In genomic region chr4:173519130-173520101, GRCh38 we compare ENCODE assay signal across 17 cellular contexts. TPM values are rescaled to one million over a fixed set of nuclear protein-coding genes. Genes with fewer than 3 reads are reported as not detected.
DNase-seq lines count a peak whose midpoint lies in the region; ATAC-seq, FAIRE-seq and TF ChIP-seq lines count a peak whose summit lies in the region.
"Had no signal": no experiment of that assay in that cellular context is flagged by ENCODE, and none has a peak within 500 bp of the region (broad histone marks: within the 10 kb centered on the region; RNA-seq: fewer than 3 reads in every experiment).

No MANE protein-coding gene starts in this region.

- H3K27me3 ChIP-seq in liver (ENCODE audit: control insufficient read depth in 4 of 4, insufficient read depth in 4 of 4, low read length in 3 of 4), result peaks cover 2 to 29% (median 11%) of the 10 kb centered on the region in 4 donors
- peaks cover 14 to 85% of the 10 kb centered on the region in 2 experiments for H3K27me3 ChIP-seq in HepG2 (ENCODE audit: control insufficient read depth in 1 of 2, insufficient read depth in 2 of 2, low read length in 2 of 2)
- no peaks in the 10 kb centered on the region for H3K27me3 ChIP-seq in aorta (ENCODE audit: control insufficient read depth in 1 of 2, insufficient read depth in 2 of 2, low read length in 1 of 2)
- peaks cover 0 to 93% of the 10 kb centered on the region in 2 donors for H3K27me3 ChIP-seq in breast epithelium
- H3K27me3 ChIP-seq in body of pancreas, result peaks cover 0 to 10% of the 10 kb centered on the region in 2 donors
- H3K27me3 ChIP-seq: MG63 had no signal

- H3K36me3 Mint-ChIP-seq in naive B cell, result peaks cover 17 to 63% of the 10 kb centered on the region in 2 donors

- H3K27ac ChIP-seq in liver (ENCODE audit: low read depth in 1 of 2, low read length in 2 of 2) (peak overlapping the region; percentile 62 to 73), HepG2 (ENCODE audit: extremely low read length, insufficient read depth, low read length) (no peak overlapping the region), aorta (ENCODE audit: low read depth in 1 of 2, low read length in 2 of 2) (peak overlapping the region; percentile 38 to 81), breast epithelium (no peak overlapping the region), body of pancreas (no peak overlapping the region)
- H3K27ac ChIP-seq: lower lobe of right lung, psoas muscle had no signal

- H3K27me3 Mint-ChIP-seq in naive B cell, result peaks cover 75 to 95% (median 85%) of the 10 kb centered on the region in 3 donors

- no peak for TF ChIP-seq RAD21 in liver (IDR thresholded peaks at IDR 0.05)
- no peak for TF ChIP-seq RAD21 in HepG2 (CRISPR knock-in tag; IDR thresholded peaks at IDR 0.05)

- no peak for TF ChIP-seq EP300 in HepG2 (IDR thresholded peaks at IDR 0.05; ENCODE audit: low read depth in 2 of 2, low read length in 2 of 2)
- no peak for TF ChIP-seq EP300 in HepG2 (CRISPR knock-in tag; IDR thresholded peaks at IDR 0.05; ENCODE audit: borderline replicate concordance)

- CTCF ChIA-PET in HepG2 (lab: Yijun Ruan, JAX; ENCODE audit: low intra/inter-chr PET ratio, low total read pairs), result no interaction called here

- no peaks in the 10 kb centered on the region for H3K79me2 ChIP-seq in HepG2 (ENCODE audit: insufficient read depth, low read length)

- BruUV-seq in HepG2 (replicated peaks; lab: Mats Ljungman, UMichigan), result no TSS peak

- POLR2A ChIA-PET in HepG2 (lab: Yijun Ruan, JAX), result no interaction called here

- H3K27ac Mint-ChIP-seq in naive B cell, result peak overlapping the region in 2 of 6 donors; percentile 59 to 79
- H3K27ac Mint-ChIP-seq: activated B cell treated with CpG ODN at 0.5 μM for 24 hours had no signal

- no peak overlapping the region for H3K4me2 ChIP-seq in HepG2 (ENCODE audit: low read depth, low read length)

- no peaks in the 10 kb centered on the region for H3K9me3 ChIP-seq in liver (ENCODE audit: control insufficient read depth in 4 of 4, low read length in 3 of 4)
- H3K9me3 ChIP-seq in HepG2 (ENCODE audit: low read length), result no peaks in the 10 kb centered on the region
- no peaks in the 10 kb centered on the region for H3K9me3 ChIP-seq in aorta (ENCODE audit: control insufficient read depth, low read length)
- H3K9me3 ChIP-seq in breast epithelium, result no peaks in the 10 kb centered on the region
- H3K9me3 ChIP-seq in body of pancreas, result no peaks in the 10 kb centered on the region
- H3K9me3 ChIP-seq: lower lobe of right lung, MG63, psoas muscle had no signal

- H3K4me3 ChIP-seq in liver (ENCODE audit: low read depth in 1 of 3, low read length in 3 of 3) (no peak overlapping the region), HepG2 (replicated peaks in 1 of 3; ENCODE audit: insufficient read depth in 1 of 3, low read depth in 2 of 3, low read length in 3 of 3) (no peak overlapping the region), fibroblast of the aortic adventitia (ENCODE audit: low read depth, low read length) (peak overlapping the region; percentile 38), aorta (ENCODE audit: low read length in 2 of 2) (peak overlapping the region in 1 of 2 donors; percentile 13), breast epithelium (peak overlapping the region in 1 of 3 donors; percentile 46), body of pancreas (no peak overlapping the region)
- H3K4me3 ChIP-seq: lower lobe of right lung, MG63, psoas muscle had no signal

- no peak for FAIRE-seq in HepG2 (lab: Jason Lieb, UNC)
- FAIRE-seq: G401.6 had no signal

- no peak for DNase-seq in HepG2 (ENCODE audit: low spot score)
- peak; percentile 58 for DNase-seq in fibroblast of the aortic adventitia (ENCODE audit: low read depth)
- no peak for DNase-seq in naive B cell
- no peak for DNase-seq in aorta
- DNase-seq in breast epithelium (ENCODE audit: low spot score in 2 of 2), result no peak
- DNase-seq in body of pancreas, result no peak
- no peak for DNase-seq in NCI-H2107 (lab: John Stamatoyannopoulos, UW)
- DNase-seq: activated B cell treated with CpG ODN at 0.5 μM for 24 hours; activated effector memory CD4-positive, alpha-beta T cell treated with anti-CD3 and anti-CD28 coated beads, Interleukin-2, amount 50 U/mL, for 16 hours; dermis blood vessel endothelial cell; lower lobe of right lung; MG63; NCI-H345; psoas muscle had no signal

- H2AFZ ChIP-seq in HepG2 (ENCODE audit: low read length), result no peak overlapping the region

- H3K9ac ChIP-seq in liver (ENCODE audit: low read depth in 1 of 2, low read length in 2 of 2) (no peak overlapping the region), HepG2 (ENCODE audit: insufficient read depth, low read depth, low read length) (no peak overlapping the region)

- H3K9me3 Mint-ChIP-seq in naive B cell, result peaks cover 11 to 63% (median 31%) of the 10 kb centered on the region in 7 donors

- intact Hi-C loops in HepG2 (cut with micrococcal nuclease; ENCODE audit: unreplicated experiment) (no loop called here), aorta (cut with DNase I) (no loop called here), breast epithelium (cut with DNase I; ENCODE audit: low total_unique reads) (no loop called here), body of pancreas (cut with DNase I) (no loop called here)

- ATAC-seq in HepG2, result no peak
- ATAC-seq in naive B cell (ENCODE audit: low read depth in 2 of 2), result no peak
- no peak for ATAC-seq in aorta (ENCODE audit: low FRiP score)
- ATAC-seq in body of pancreas, result no peak
- ATAC-seq: lower lobe of right lung, Panc1, psoas muscle had no signal

- 11% methylated on average over 31 of the region's 31 CpGs for WGBS in liver
- WGBS in HepG2 (ENCODE audit: low lambda C conversion rate), result 58% methylated on average over 25 of the region's 31 CpGs
- WGBS in aorta, 2 donors, result 72 to 87% methylated on average over 31 of the region's 31 CpGs
- WGBS in body of pancreas, 2 donors, result 37 to 40% methylated on average over 31 of the region's 31 CpGs

- peak overlapping the region; percentile 2 to 77 (median 50) for H3K4me3 Mint-ChIP-seq in naive B cell
- H3K4me3 Mint-ChIP-seq: activated B cell treated with CpG ODN at 0.5 μM for 24 hours had no signal

- H3K4me1 Mint-ChIP-seq in naive B cell, result peaks cover 17 to 28% (median 18%) of the 10 kb centered on the region in 3 donors

- in situ Hi-C loops in HepG2 (cut with HindIII; ENCODE audit: extremely low pct_ligation_motif_present, low pct_unique_long_range_greater_than_20kb), result no loop called here

- H3K4me1 ChIP-seq in liver (ENCODE audit: control insufficient read depth in 4 of 4, insufficient read depth in 4 of 4, low read length in 3 of 4) (peaks cover 6 to 20% (median 13%) of the 10 kb centered on the region in 4 donors), HepG2 (ENCODE audit: insufficient read depth, low read length) (no peaks in the 10 kb centered on the region), aorta (ENCODE audit: control insufficient read depth in 1 of 2, insufficient read depth in 2 of 2, low read length in 2 of 2) (no peaks in the 10 kb centered on the region), breast epithelium (no peaks in the 10 kb centered on the region), body of pancreas (peaks cover 14% of the 10 kb centered on the region)

- no peak for TF ChIP-seq POLR2A in HepG2 (IDR thresholded peaks at IDR 0.05; ENCODE audit: insufficient read depth in 1 of 2, low read depth in 2 of 2, low read length in 2 of 2)
- no peak for TF ChIP-seq POLR2A in breast epithelium (IDR thresholded peaks at IDR 0.05)
- no peak for TF ChIP-seq POLR2A in body of pancreas (IDR thresholded peaks at IDR 0.05)

- no peak for TF ChIP-seq CTCF in liver (IDR thresholded peaks at IDR 0.05; ENCODE audit: low read depth, low read length, missing input control)
- no peak for TF ChIP-seq CTCF in HepG2 (CRISPR knock-in tag; IDR thresholded peaks at IDR 0.05)
- TF ChIP-seq CTCF in fibroblast of the aortic adventitia (IDR thresholded peaks at IDR 0.05; ENCODE audit: insufficient read depth, low read length), result no peak
- TF ChIP-seq CTCF in breast epithelium (IDR thresholded peaks at IDR 0.05), result no peak
- no peak for TF ChIP-seq CTCF in body of pancreas (IDR thresholded peaks at IDR 0.05)

- no peaks in the 10 kb centered on the region for H3K36me3 ChIP-seq in liver (ENCODE audit: control insufficient read depth in 4 of 4, insufficient read depth in 3 of 4, low read depth in 1 of 4, low read length in 3 of 4)
- no peaks in the 10 kb centered on the region for H3K36me3 ChIP-seq in HepG2 (replicated peaks in 1 of 2; ENCODE audit: control insufficient read depth in 1 of 2, insufficient read depth in 2 of 2, low read length in 2 of 2)
- H3K36me3 ChIP-seq in aorta (ENCODE audit: control insufficient read depth in 1 of 2, insufficient read depth in 2 of 2, low read length in 1 of 2), result no peaks in the 10 kb centered on the region
- H3K36me3 ChIP-seq in breast epithelium, result no peaks in the 10 kb centered on the region
- no peaks in the 10 kb centered on the region for H3K36me3 ChIP-seq in body of pancreas (replicated peaks in 1 of 2; ENCODE audit: insufficient read depth in 1 of 2, low read depth in 2 of 2)
- H3K36me3 ChIP-seq: lower lobe of right lung, MG63 had no signal

- no peaks in the 10 kb centered on the region for H4K20me1 ChIP-seq in HepG2 (ENCODE audit: insufficient read depth, low read length)

RNA-seq across cellular contexts. Expression of gene HAND2, which starts 10.6 kb away (rescaled TPM):
- 1 to 10 TPM; 2.1 to 4.7 TPM for total RNA-seq in liver
- 1 to 10 TPM; 2.9 to 4.5 TPM for polyA plus RNA-seq in liver
- total RNA-seq in HepG2 (2016; rRNA removed; fragmentation: Illumina TruSeq; extraction: Trizol), result not detected in 2 replicates
- total RNA-seq in HepG2 (2016; cell fraction: cytosol; rRNA removed; fragmentation: Illumina TruSeq; extraction: Trizol; ENCODE audit: low read depth), result not detected in 2 replicates
- not detected in 2 replicates for total RNA-seq in HepG2 (2016; cell fraction: insoluble cytoplasmic fraction; rRNA removed; fragmentation: Illumina TruSeq; extraction: Trizol)
- total RNA-seq in HepG2 (2016; cell fraction: membrane; rRNA removed; fragmentation: Illumina TruSeq; extraction: Trizol), result not detected in 2 replicates
- total RNA-seq in HepG2 (2016; cell fraction: nucleus; rRNA removed; fragmentation: Illumina TruSeq; extraction: Trizol), result not detected in 2 replicates
- polyA plus RNA-seq in HepG2 (2011; rRNA removed), result not detected in 2 replicates
- not detected in 2 replicates for polyA plus RNA-seq in HepG2 (2011; cell fraction: cytosol; rRNA removed)
- polyA plus RNA-seq in HepG2 (2011; cell fraction: nucleus; rRNA removed), result not detected in 2 replicates
- not detected in 2 replicates for polyA plus RNA-seq in HepG2 (2012)
- not detected in 2 replicates for polyA plus RNA-seq in HepG2 (2016; cell fraction: cytosol; fragmentation: Illumina TruSeq; extraction: Trizol; ENCODE audit: low read depth)
- not detected in 2 replicates for polyA plus RNA-seq in HepG2 (2016; cell fraction: insoluble cytoplasmic fraction; fragmentation: Illumina TruSeq; extraction: Trizol; ENCODE audit: low read depth)
- polyA plus RNA-seq in HepG2 (2016; cell fraction: membrane; fragmentation: Illumina TruSeq; extraction: Trizol; ENCODE audit: low read depth), result not detected in 2 replicates
- polyA plus RNA-seq in HepG2 (2016; cell fraction: nucleus; fragmentation: Illumina TruSeq; extraction: Trizol; ENCODE audit: insufficient read depth, low read depth), result not detected in 2 replicates
- not detected in 2 replicates for polyA minus RNA-seq in HepG2 (2011; rRNA and poly(A)+ RNA removed; ENCODE audit: low replicate concordance)
- polyA minus RNA-seq in HepG2 (2011; cell fraction: cytosol; rRNA and poly(A)+ RNA removed), result not detected in 2 replicates
- polyA minus RNA-seq in HepG2 (2011; cell fraction: nucleus; rRNA and poly(A)+ RNA removed), result not detected in 2 replicates
- total RNA-seq in fibroblast of the aortic adventitia (ENCODE audit: low replicate concordance), result 31.3 TPM in 2 replicates
- polyA plus RNA-seq in naive B cell (ENCODE audit: low read depth in 6 of 6), result not detected
- 10 to 100 TPM in 1 of 2 donors, 1 to 10 TPM in 1; 5.2 to 19.5 TPM for total RNA-seq in aorta
- 10 to 100 TPM; 17.0 to 36.7 TPM for polyA plus RNA-seq in aorta
- total RNA-seq in breast epithelium, result 10 to 100 TPM; 10.5 to 29.6 (median 12.8) TPM
- total RNA-seq in body of pancreas, result 10 to 100 TPM in 1 of 2 donors, 1 to 10 TPM in 1; 7.3 to 11.4 TPM
- total RNA-seq: activated B cell treated with CpG ODN at 0.5 μM for 24 hours, dermis blood vessel endothelial cell had no signal

Comparison
In these comparisons a context has a peak if more than half of its experiments do, and no peak if none do; other contexts are left out.
1. H3K27ac ChIP-seq: peak in liver (2 of 2) and aorta (2 of 2); none in HepG2 (single experiment), breast epithelium (0 of 2) and body of pancreas (0 of 4).